Comparison of ENCODE assay signal across 17 cellular contexts in the genomic region with DNA sequence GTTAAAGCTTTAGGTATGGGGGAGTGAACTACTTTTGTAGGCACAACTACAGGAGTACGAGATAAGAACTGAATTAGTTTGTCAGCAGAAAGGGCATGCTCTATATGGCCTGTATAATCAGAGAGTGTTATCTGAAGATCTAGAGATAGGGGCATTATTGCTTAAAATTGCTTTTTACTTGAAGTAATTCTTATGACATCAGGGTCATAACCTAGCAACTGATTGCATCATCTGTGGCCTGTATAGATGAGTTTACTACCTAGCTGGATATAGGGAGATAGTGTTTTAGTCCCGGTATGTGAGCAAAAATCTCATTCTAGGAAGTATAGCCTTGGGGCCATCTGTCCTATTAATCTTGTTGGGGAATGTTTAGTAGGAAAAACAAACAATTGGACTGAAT.
A peak's percentile ranks its signal among the peaks of the same experiment; 100 is the strongest.
DNase-seq lines count a peak whose midpoint lies in the region; ATAC-seq and TF ChIP-seq lines count a peak whose summit lies in the region.
"Had no signal": no experiment of that assay in that cellular context is flagged by ENCODE, and none has a peak within 500 bp of the region (broad histone marks: within the 10 kb centered on the region; RNA-seq: fewer than 3 reads in every experiment).

No MANE protein-coding gene starts in this region.

- H3K4me3 Mint-ChIP-seq in Caco-2 (ENCODE audit: unreplicated experiment) = no peak overlapping the region
- no peak overlapping the region for H3K4me3 Mint-ChIP-seq in endodermal cell
- no peak overlapping the region for H3K4me3 Mint-ChIP-seq in neural progenitor cell
- H3K4me3 Mint-ChIP-seq: CD4-positive, alpha-beta T cell had no signal

- BruUV-seq in Caco-2 (replicated peaks; lab: Mats Ljungman, UMichigan) = no TSS peak

- H3K4me2 ChIP-seq in neural progenitor cell = no peak overlapping the region
- H3K4me2 ChIP-seq: KMS-11 had no signal

- H2AFZ ChIP-seq in neural progenitor cell (replicated peaks) = no peak overlapping the region
- H2AFZ ChIP-seq: GM23248 had no signal

- H4K20me1 ChIP-seq in neural progenitor cell (ENCODE audit: low read depth) = no peaks in the 10 kb centered on the region

- H3K27ac Mint-ChIP-seq in Caco-2 (ENCODE audit: unreplicated experiment) = peak overlapping the region; percentile 47
- H3K27ac Mint-ChIP-seq in endodermal cell = no peak overlapping the region
- H3K27ac Mint-ChIP-seq in neural progenitor cell = no peak overlapping the region
- H3K27ac Mint-ChIP-seq: CD4-positive, alpha-beta T cell had no signal

- no peaks in the 10 kb centered on the region for H3K27me3 ChIP-seq in Caco-2 (replicated peaks; ENCODE audit: control insufficient read depth, insufficient read depth, low read length)
- H3K27me3 ChIP-seq in endodermal cell (ENCODE audit: control insufficient read depth, insufficient read depth, low read length, poor library complexity, severe bottlenecking) = no peaks in the 10 kb centered on the region
- H3K27me3 ChIP-seq in neural progenitor cell = no peaks in the 10 kb centered on the region
- no peaks in the 10 kb centered on the region for H3K27me3 ChIP-seq in brain microvascular endothelial cell (replicated peaks)

- DNase-seq in Caco-2 (peak in 1 of 2 experiments; percentile 22), OCI-M1 (lab: John Stamatoyannopoulos, UW) (peak; percentile 22), endodermal cell (no peak), neural progenitor cell (ENCODE audit: low spot score) (no peak), brain microvascular endothelial cell (no peak)
- DNase-seq: AML-193; CD4-positive, alpha-beta T cell; DMS153; DMS79; GF-D8; GM23248 had no signal

- H3K27me3 Mint-ChIP-seq in Caco-2 (ENCODE audit: insufficient read depth, unreplicated experiment) (no peaks in the 10 kb centered on the region), endodermal cell (ENCODE audit: insufficient read depth) (no peaks in the 10 kb centered on the region), neural progenitor cell (ENCODE audit: insufficient read depth, low read depth) (no peaks in the 10 kb centered on the region)
- H3K27me3 Mint-ChIP-seq: CD4-positive, alpha-beta T cell had no signal

- no peaks in the 10 kb centered on the region; the same call in 1 of the 2 replicates for H3K36me3 ChIP-seq in Caco-2 (ENCODE audit: control insufficient read depth, insufficient read depth, low read length)
- H3K36me3 ChIP-seq in HEK293 (ENCODE audit: control insufficient read depth in 2 of 2, insufficient read depth in 1 of 2, low read length in 2 of 2) = no peaks in the 10 kb centered on the region
- H3K36me3 ChIP-seq in endodermal cell (ENCODE audit: control insufficient read depth, insufficient read depth, low read length) = no peaks in the 10 kb centered on the region
- H3K36me3 ChIP-seq in neural progenitor cell = no peaks in the 10 kb centered on the region
- H3K36me3 ChIP-seq in brain microvascular endothelial cell (replicated peaks) = no peaks in the 10 kb centered on the region
- H3K36me3 ChIP-seq: HAP-1 had no signal

- POLR2A ChIA-PET in Caco-2 (lab: Charles Lee) (no interaction called here), HEK293 (lab: Yijun Ruan, JAX) (no interaction called here)

- 82 to 91% methylated on average over 2 of the region's 2 CpGs for WGBS in endodermal cell (ENCODE audit: insufficient coverage in 1 of 2, insufficient read length in 1 of 2), 2 experiments

- peaks cover 42% of the 10 kb centered on the region for H3K4me1 Mint-ChIP-seq in Caco-2 (ENCODE audit: low read depth, unreplicated experiment)
- peaks cover 2% of the 10 kb centered on the region for H3K4me1 Mint-ChIP-seq in endodermal cell
- H3K4me1 Mint-ChIP-seq in neural progenitor cell = peaks cover 6% of the 10 kb centered on the region

- peaks cover 38% of the 10 kb centered on the region for H3K9me3 ChIP-seq in Caco-2
- no peaks in the 10 kb centered on the region for H3K9me3 ChIP-seq in HEK293 (ENCODE audit: control insufficient read depth, insufficient read depth, low read depth, low read length)
- peaks cover 64% of the 10 kb centered on the region for H3K9me3 ChIP-seq in endodermal cell (ENCODE audit: control insufficient read depth, low read length)
- H3K9me3 ChIP-seq in neural progenitor cell (ENCODE audit: low read depth) = peaks cover 4% of the 10 kb centered on the region
- H3K9me3 ChIP-seq: HAP-1 had no signal

- intact Hi-C loops in Caco-2 (cut with micrococcal nuclease; ENCODE audit: unreplicated experiment) = no loop called here

- H3K9ac ChIP-seq in endodermal cell (ENCODE audit: extremely low read depth, low read length, poor library complexity, severe bottlenecking) = no peak overlapping the region
- no peak overlapping the region for H3K9ac ChIP-seq in neural progenitor cell
- H3K9ac ChIP-seq: GM23248, KMS-11 had no signal

- no peaks in the 10 kb centered on the region for H3F3A ChIP-seq in neural progenitor cell (ENCODE audit: low read depth)

- ATAC-seq in HG02938 (IDR thresholded peaks at IDR 0.05; ENCODE audit: unreplicated experiment) (no peak), HG03565 (IDR thresholded peaks at IDR 0.05; ENCODE audit: unreplicated experiment) (no peak)

- no peak overlapping the region for H3K4me3 ChIP-seq in Caco-2 (ENCODE audit: low read depth, low read length)
- no peak overlapping the region for H3K4me3 ChIP-seq in HEK293 (ENCODE audit: low read depth, low read length)
- peak overlapping the region; percentile 71 for H3K4me3 ChIP-seq in endodermal cell (ENCODE audit: low read length)
- H3K4me3 ChIP-seq in neural progenitor cell = no peak overlapping the region
- H3K4me3 ChIP-seq in brain microvascular endothelial cell (ENCODE audit: low read depth, low read length) = no peak overlapping the region
- H3K4me3 ChIP-seq: GM23248, HAP-1 had no signal

- H3K4me1 ChIP-seq in Caco-2 = peaks cover 39% of the 10 kb centered on the region
- H3K4me1 ChIP-seq in HEK293 (ENCODE audit: control insufficient read depth, insufficient read depth, low read length) = no peaks in the 10 kb centered on the region
- H3K4me1 ChIP-seq in endodermal cell (ENCODE audit: control insufficient read depth, insufficient read depth, low read length) = no peaks in the 10 kb centered on the region
- H3K4me1 ChIP-seq in neural progenitor cell = no peaks in the 10 kb centered on the region

- CTCF ChIA-PET in Caco-2 (lab: Charles Lee) (no interaction called here), HEK293 (lab: Yijun Ruan, JAX) (no interaction called here)

- H3K36me3 Mint-ChIP-seq in Caco-2 (ENCODE audit: insufficient read depth, unreplicated experiment) = peaks cover 47% of the 10 kb centered on the region
- H3K36me3 Mint-ChIP-seq in endodermal cell (ENCODE audit: low read depth) = peaks cover 11% of the 10 kb centered on the region
- no peaks in the 10 kb centered on the region for H3K36me3 Mint-ChIP-seq in neural progenitor cell

- peaks cover 80% of the 10 kb centered on the region for H3K9me3 Mint-ChIP-seq in Caco-2 (ENCODE audit: unreplicated experiment)
- H3K9me3 Mint-ChIP-seq in endodermal cell = peaks cover 56% of the 10 kb centered on the region
- no peaks in the 10 kb centered on the region for H3K9me3 Mint-ChIP-seq in neural progenitor cell

- no peak overlapping the region for H3K27ac ChIP-seq in HEK293 (ENCODE audit: extremely low read depth, low read depth, low read length)
- no peak overlapping the region for H3K27ac ChIP-seq in endodermal cell (ENCODE audit: low read depth, low read length)
- no peak overlapping the region for H3K27ac ChIP-seq in neural progenitor cell
- no peak overlapping the region for H3K27ac ChIP-seq in brain microvascular endothelial cell
- H3K27ac ChIP-seq: C4-2B, GM23248, KMS-11 had no signal

- no peaks in the 10 kb centered on the region for H3K79me2 ChIP-seq in neural progenitor cell (ENCODE audit: low read depth)

- TF ChIP-seq CTCF in Caco-2 (IDR thresholded peaks at IDR 0.05; ENCODE audit: insufficient read depth in 1 of 2, low read depth in 1 of 2, low read length in 1 of 2, severe bottlenecking in 1 of 2, unreplicated experiment in 1 of 2) = no peak
- no peak for TF ChIP-seq CTCF in HEK293 (tag by site-specific recombination; IDR thresholded peaks at IDR 0.05)
- TF ChIP-seq CTCF in endodermal cell (conservative IDR thresholded peaks at IDR 0.05) = no peak
- TF ChIP-seq CTCF in neural progenitor cell (IDR thresholded peaks at IDR 0.05) = no peak
- no peak for TF ChIP-seq CTCF in brain microvascular endothelial cell (IDR thresholded peaks at IDR 0.05; ENCODE audit: low read depth, low read length, missing control alignments)

- in situ Hi-C loops in brain microvascular endothelial cell (cut with HindIII; ENCODE audit: low pct_ligation_motif_present, low sequenced_read_pairs) = no loop called here

TF ChIP-seq in HEK293, 187 proteins besides CTCF, POLR2A, EP300 and RAD21:
- TF ChIP-seq ZNF791 (tag by site-specific recombination; IDR thresholded peaks at IDR 0.05) (no peak), TRIM28 (IDR thresholded peaks at IDR 0.05; ENCODE audit: borderline replicate concordance, low read length) (peak; percentile 36; the same call in 1 of the 2 replicates)
